ENCODE assay signal across 1 cellular context in the genomic region with DNA sequence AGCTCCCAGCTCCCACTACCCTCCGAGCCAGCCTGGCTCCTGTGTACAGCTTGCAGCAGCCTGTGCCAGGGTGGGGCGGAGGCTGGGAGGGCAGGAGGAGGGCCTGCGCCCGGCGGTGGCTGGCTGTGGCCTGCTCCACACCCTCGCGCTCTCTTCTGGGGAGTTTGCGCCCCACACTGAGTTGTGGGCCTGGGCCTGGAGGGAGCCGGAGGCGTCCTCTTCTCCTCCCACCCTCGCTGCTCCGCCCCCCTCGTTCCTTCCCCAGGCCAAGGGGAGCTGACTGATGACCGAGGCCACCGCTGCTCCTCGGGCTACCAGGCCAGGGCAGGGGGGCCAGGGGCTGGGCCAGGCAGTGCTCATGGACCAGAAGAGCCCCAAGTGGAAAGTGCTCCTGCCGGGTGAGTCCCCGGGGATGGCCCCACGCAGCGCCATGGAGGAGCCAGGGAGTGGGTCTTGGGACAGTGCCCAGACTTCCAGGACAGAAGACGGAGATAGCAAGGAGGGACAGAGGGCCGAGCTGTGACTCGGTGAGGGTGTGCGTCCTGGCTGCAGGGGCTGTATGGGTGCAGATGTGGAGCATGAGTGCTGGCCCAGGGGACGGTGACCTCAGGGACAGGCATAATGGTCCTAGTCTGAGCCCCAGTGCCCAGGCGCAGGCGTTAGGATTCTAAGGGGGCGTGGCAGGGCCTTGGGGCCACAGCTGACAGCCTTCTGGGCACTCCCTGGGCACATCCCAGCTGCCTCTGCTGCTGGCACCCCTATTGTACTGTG.
TF ChIP-seq lines count a peak whose summit lies in the region.

No MANE protein-coding gene starts in this region.

TF ChIP-seq in HepG2, 621 proteins besides CTCF, POLR2A, EP300 and RAD21:
- no peak for TF ChIP-seq FIP1L1 (IDR thresholded peaks at IDR 0.05; ENCODE audit: borderline replicate concordance, insufficient read depth, low read depth, low read length)
- TF ChIP-seq ZMYM2 (CRISPR knock-in tag; IDR thresholded peaks at IDR 0.05) = no peak
- TF ChIP-seq, protein P1, sequence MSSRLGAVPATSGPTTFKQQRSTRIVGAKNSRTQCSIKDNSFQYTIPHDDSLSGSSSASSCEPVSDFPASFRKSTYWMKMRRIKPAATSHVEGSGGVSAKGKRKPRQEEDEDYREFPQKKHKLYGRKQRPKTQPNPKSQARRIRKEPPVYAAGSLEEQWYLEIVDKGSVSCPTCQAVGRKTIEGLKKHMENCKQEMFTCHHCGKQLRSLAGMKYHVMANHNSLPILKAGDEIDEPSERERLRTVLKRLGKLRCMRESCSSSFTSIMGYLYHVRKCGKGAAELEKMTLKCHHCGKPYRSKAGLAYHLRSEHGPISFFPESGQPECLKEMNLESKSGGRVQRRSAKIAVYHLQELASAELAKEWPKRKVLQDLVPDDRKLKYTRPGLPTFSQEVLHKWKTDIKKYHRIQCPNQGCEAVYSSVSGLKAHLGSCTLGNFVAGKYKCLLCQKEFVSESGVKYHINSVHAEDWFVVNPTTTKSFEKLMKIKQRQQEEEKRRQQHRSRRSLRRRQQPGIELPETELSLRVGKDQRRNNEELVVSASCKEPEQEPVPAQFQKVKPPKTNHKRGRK (CRISPR knock-in tag; IDR thresholded peaks at IDR 0.05) = no peak
- TF ChIP-seq, protein P2, sequence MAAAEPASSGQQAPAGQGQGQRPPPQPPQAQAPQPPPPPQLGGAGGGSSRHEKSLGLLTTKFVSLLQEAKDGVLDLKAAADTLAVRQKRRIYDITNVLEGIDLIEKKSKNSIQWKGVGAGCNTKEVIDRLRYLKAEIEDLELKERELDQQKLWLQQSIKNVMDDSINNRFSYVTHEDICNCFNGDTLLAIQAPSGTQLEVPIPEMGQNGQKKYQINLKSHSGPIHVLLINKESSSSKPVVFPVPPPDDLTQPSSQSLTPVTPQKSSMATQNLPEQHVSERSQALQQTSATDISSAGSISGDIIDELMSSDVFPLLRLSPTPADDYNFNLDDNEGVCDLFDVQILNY (CRISPR knock-in tag; conservative IDR thresholded peaks at IDR 0.05) = no peak
- TF ChIP-seq ZNF572 (CRISPR knock-in tag; IDR thresholded peaks at IDR 0.05) = no peak
- no peak for TF ChIP-seq TAF15 (IDR thresholded peaks at IDR 0.05; ENCODE audit: low read depth, low read length, poor library complexity, severe bottlenecking)
- no peak for TF ChIP-seq SAP130 (CRISPR knock-in tag; IDR thresholded peaks at IDR 0.05; ENCODE audit: low read depth)
- no peak for TF ChIP-seq ZNF317 (CRISPR knock-in tag; IDR thresholded peaks at IDR 0.05)
- TF ChIP-seq THYN1 (CRISPR knock-in tag; IDR thresholded peaks at IDR 0.05; ENCODE audit: borderline replicate concordance, low read depth) = no peak
- TF ChIP-seq RCOR2 (CRISPR knock-in tag; IDR thresholded peaks at IDR 0.05) = no peak
- TF ChIP-seq KDM3A (CRISPR knock-in tag; IDR thresholded peaks at IDR 0.05; ENCODE audit: low read depth) = no peak
- TF ChIP-seq ZNF629 (CRISPR knock-in tag; conservative IDR thresholded peaks at IDR 0.05) = no peak
- no peak for TF ChIP-seq JUNB (CRISPR knock-in tag; IDR thresholded peaks at IDR 0.05; ENCODE audit: borderline replicate concordance)
TF ChIP-seq in HepG2: peak in this region for 0.
